ENCODE assay signal across 8 cellular contexts in the genomic region with DNA sequence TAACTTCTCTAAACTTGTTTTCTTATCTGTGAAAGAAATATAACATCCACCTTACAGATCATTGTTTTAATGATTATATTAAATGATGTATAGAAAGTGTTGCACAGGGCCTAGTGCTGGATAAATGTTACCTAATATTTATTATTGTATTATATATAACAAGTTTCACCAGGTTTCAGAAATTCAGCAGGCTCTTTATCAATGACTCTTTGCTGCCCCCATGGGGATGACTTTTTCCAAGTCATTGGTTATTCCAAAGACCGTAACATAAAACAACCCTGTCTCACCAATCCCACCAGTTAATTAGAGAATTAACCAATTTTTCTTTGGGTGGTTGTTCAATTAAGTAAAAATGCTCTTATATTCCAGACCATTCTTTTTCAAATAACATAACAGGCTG. TPM values are rescaled to one million over a fixed set of nuclear protein-coding genes. Genes with fewer than 3 reads are reported as not detected.
DNase-seq lines count a peak whose midpoint lies in the region; ATAC-seq and TF ChIP-seq lines count a peak whose summit lies in the region.

No MANE protein-coding gene starts in this region.

- H2AFZ ChIP-seq in osteoblast (ENCODE audit: low read length), result no peak overlapping the region

- H3K36me3 ChIP-seq in osteoblast (ENCODE audit: insufficient read depth, low read length), result no peaks in the 10 kb centered on the region

- no peak overlapping the region for H3K4me3 Mint-ChIP-seq in T-helper 17 cell

- H4K20me1 ChIP-seq in osteoblast (ENCODE audit: insufficient read depth, low read length), result no peaks in the 10 kb centered on the region

- H3K27ac ChIP-seq in osteoblast (ENCODE audit: low read depth, low read length), result no peak overlapping the region

- no peaks in the 10 kb centered on the region for H3K36me3 Mint-ChIP-seq in T-helper 17 cell (ENCODE audit: low read depth)

- no peaks in the 10 kb centered on the region for H3K4me1 ChIP-seq in osteoblast (ENCODE audit: insufficient read depth, low read length)

- peaks cover 4% of the 10 kb centered on the region for H3K79me2 ChIP-seq in osteoblast (ENCODE audit: insufficient read depth, low read length)

- H3K4me1 Mint-ChIP-seq in T-helper 17 cell, result peaks cover 8% of the 10 kb centered on the region

- no peak overlapping the region for H3K4me2 ChIP-seq in osteoblast (ENCODE audit: insufficient read depth, low read length)

- H3K27me3 Mint-ChIP-seq in T-helper 17 cell, result no peaks in the 10 kb centered on the region

- DNase-seq in NCI-H2196 (lab: John Stamatoyannopoulos, UW; ENCODE audit: unreplicated experiment) (peak; percentile 59), NCI-H2196 treated with DMSO at 0.1 percent for 48 hours (lab: John Stamatoyannopoulos, UW; ENCODE audit: unreplicated experiment) (no peak), KBM-7 (peak; percentile 69), T-helper 17 cell (peak in 1 of 3 donors; percentile 41), epithelial cell of esophagus (ENCODE audit: low read depth) (peak; percentile 68), osteoblast (ENCODE audit: insufficient read length, low spot score, missing footprints) (peak; percentile 83), NCI-H446 treated with DMSO at 0.1 percent for 48 hours (lab: John Stamatoyannopoulos, UW) (no peak)

- H3K27me3 ChIP-seq in osteoblast (ENCODE audit: insufficient read depth, low read length), result no peaks in the 10 kb centered on the region

- ATAC-seq in T-helper 17 cell (peak; percentile 50), HG03097 (IDR thresholded peaks at IDR 0.05; ENCODE audit: low FRiP score, unreplicated experiment) (no peak)

- in situ Hi-C loops in KBM-7 (cut with MboI; ENCODE audit: low pct_unique_long_range_greater_than_20kb, low sequenced_read_pairs), result no loop called here

- H3K27ac Mint-ChIP-seq in T-helper 17 cell, result peak overlapping the region; percentile 34

- TF ChIP-seq CTCF in epithelial cell of esophagus (IDR thresholded peaks at IDR 0.05; ENCODE audit: insufficient read depth, low read depth, low read length, missing control alignments), result peak; percentile 58
- peak; percentile 55 for TF ChIP-seq CTCF in osteoblast (IDR thresholded peaks at IDR 0.05; ENCODE audit: extremely low read depth, low read depth, low read length)

- H3K9me3 ChIP-seq in T-helper 17 cell (ENCODE audit: control insufficient read depth, low read length, poor library complexity, severe bottlenecking) (no peaks in the 10 kb centered on the region), osteoblast (ENCODE audit: low read depth, low read length) (no peaks in the 10 kb centered on the region)

- no peak overlapping the region for H3K4me3 ChIP-seq in epithelial cell of esophagus (ENCODE audit: low read length)
- no peak overlapping the region for H3K4me3 ChIP-seq in osteoblast (ENCODE audit: insufficient read depth, low read length)

RNA-seq across cellular contexts. Expression of gene DEDD, which starts 7.3 kb away (rescaled TPM):
- total RNA-seq in T-helper 17 cell, result 10 to 100 TPM; 32.9 to 40.0 TPM
- total RNA-seq in osteoblast, result 36.6 and 41.0 TPM in 2 replicates

RNA-seq across cellular contexts. Expression of gene UFC1, which starts 14.0 kb away (rescaled TPM):
- total RNA-seq in T-helper 17 cell (100 to 1,000 TPM; 152 to 154 TPM), osteoblast (87.5 and 95.2 TPM in 2 replicates)

RNA-seq across cellular contexts. Expression of gene USP21, which starts 19.5 kb away (rescaled TPM):
- 10 to 100 TPM; 35.9 to 37.0 TPM for total RNA-seq in T-helper 17 cell
- 8.0 and 9.1 TPM in 2 replicates for total RNA-seq in osteoblast

RNA-seq across cellular contexts. Expression of gene NIT1, which starts 21.9 kb away (rescaled TPM):
- total RNA-seq in T-helper 17 cell (10 to 100 TPM; 16.0 to 19.3 TPM), osteoblast (23.9 and 28.0 TPM in 2 replicates)

RNA-seq across cellular contexts. Expression of gene PFDN2, which starts 21.9 kb away (rescaled TPM):
- 10 to 100 TPM; 34.5 to 37.1 TPM for total RNA-seq in T-helper 17 cell
- 17.7 and 27.9 TPM in 2 replicates for total RNA-seq in osteoblast

Comparison
In these comparisons a context has a peak if more than half of its experiments do, and no peak if none do; other contexts are left out.
1. DNase-seq: peak in NCI-H2196 (single experiment), KBM-7 (single experiment), epithelial cell of esophagus (single experiment) and osteoblast (single experiment); none in NCI-H2196 treated with DMSO at 0.1 percent for 48 hours (single experiment) and NCI-H446 treated with DMSO at 0.1 percent for 48 hours (single experiment).